8 cellular contexts compared by ENCODE assay signal in the genomic region with DNA sequence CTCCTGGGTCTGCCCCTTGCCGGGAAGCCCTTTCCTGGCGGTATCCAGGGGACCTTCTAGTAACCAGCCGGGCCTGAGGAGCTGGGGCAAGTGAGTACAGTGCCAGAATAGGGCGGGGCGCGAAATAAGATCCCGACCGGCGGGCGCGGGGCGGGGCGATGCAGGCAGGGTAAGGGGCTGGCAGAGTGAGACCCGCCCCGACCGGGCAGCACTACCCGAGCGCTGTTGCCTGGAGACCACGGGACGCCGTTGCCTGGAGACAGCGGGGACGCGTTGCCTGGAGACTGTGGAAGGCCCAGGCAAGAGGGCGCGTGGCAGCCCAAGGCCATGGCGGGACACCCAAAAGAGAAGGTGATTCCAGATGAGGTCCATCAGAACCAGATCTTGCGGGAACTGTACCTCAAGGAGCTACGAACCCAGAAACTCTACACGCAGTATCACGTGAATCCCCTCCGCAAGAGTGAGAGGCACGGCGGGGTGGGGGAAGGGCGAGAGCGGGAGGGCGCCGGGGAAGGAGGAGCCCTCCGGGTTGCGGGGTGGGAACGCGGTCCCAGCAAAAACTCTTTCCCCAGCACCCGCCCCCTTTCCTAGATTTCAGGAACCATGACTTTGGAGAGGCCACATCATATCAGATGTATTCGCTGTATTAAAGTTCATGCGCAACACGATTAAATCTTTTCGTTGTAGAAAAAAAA. TPM values are rescaled to one million over a fixed set of nuclear protein-coding genes. Genes with fewer than 3 reads are reported as not detected.
A peak's percentile ranks its signal among the peaks of the same experiment; 100 is the strongest.
DNase-seq lines count a peak whose midpoint lies in the region; ATAC-seq, FAIRE-seq and TF ChIP-seq lines count a peak whose summit lies in the region.

No MANE protein-coding gene starts in this region.

- peak; percentile 71 for DNase-seq in Caki2 (ENCODE audit: low read depth)
- DNase-seq in NCI-H1092 treated with DMSO at 0.1 percent for 48 hours (lab: John Stamatoyannopoulos, UW), result peak; percentile 87
- DNase-seq in T-helper 1 cell, result peak in 3 of 5 donors; percentile 6 to 30 (median 8)
- peak; percentile 67 for DNase-seq in choroid plexus epithelial cell (ENCODE audit: low read depth)
- peak; percentile 93 for DNase-seq in kidney
- DNase-seq in smooth muscle cell of the brain vasculature (ENCODE audit: low read depth, low spot score), result peak; percentile 6
- DNase-seq in OCI-LY7 (ENCODE audit: low spot score), result no peak

- intact Hi-C loops in kidney (cut with DNase I) (no loop called here), OCI-LY7 (cut with micrococcal nuclease; ENCODE audit: unreplicated experiment) (no loop called here)

- no peak for ATAC-seq in GM21447 (IDR thresholded peaks at IDR 0.05; ENCODE audit: unreplicated experiment)

- no peak for FAIRE-seq in kidney (lab: Jason Lieb, UNC)

- POLR2A ChIA-PET in OCI-LY7 (lab: Charles Lee), result interaction anchor here (0.6 kb wide), 1 partner anchor 11 kb away, joined by 3 read pairs; no protein-coding TSS in a partner anchor

- H3K4me1 ChIP-seq in kidney (ENCODE audit: control insufficient read depth in 1 of 2, insufficient read depth in 1 of 2, low read depth in 1 of 2, low read length in 2 of 2), result peaks cover 0 to 3% of the 10 kb centered on the region in 2 donors
- H3K4me1 ChIP-seq in OCI-LY7 (ENCODE audit: insufficient read depth, low read length, poor library complexity, severe bottlenecking), result no peaks in the 10 kb centered on the region

- no peaks in the 10 kb centered on the region for H3K36me3 ChIP-seq in kidney (ENCODE audit: control insufficient read depth in 1 of 2, insufficient read depth in 2 of 2, low read length in 2 of 2)
- no peaks in the 10 kb centered on the region for H3K36me3 ChIP-seq in OCI-LY7 (ENCODE audit: insufficient read depth, low read length)

- no peak overlapping the region for H3K4me2 ChIP-seq in OCI-LY7 (ENCODE audit: low read length)

- H3K9me2 ChIP-seq in OCI-LY7 (ENCODE audit: insufficient read depth, low read length), result no peaks in the 10 kb centered on the region

- H3K9me3 ChIP-seq in kidney (ENCODE audit: control insufficient read depth in 1 of 2, low read length in 2 of 2), result no peaks in the 10 kb centered on the region
- no peaks in the 10 kb centered on the region for H3K9me3 ChIP-seq in OCI-LY7 (ENCODE audit: low read length)

- H3K27ac ChIP-seq in kidney (ENCODE audit: low read depth in 2 of 2, low read length in 2 of 2) (no peak overlapping the region), OCI-LY7 (ENCODE audit: low read depth, low read length, poor library complexity, severe bottlenecking) (no peak overlapping the region)

- H3K9ac ChIP-seq in kidney (ENCODE audit: low read length in 2 of 2), result no peak overlapping the region

- H4K20me1 ChIP-seq in OCI-LY7 (ENCODE audit: insufficient read depth, low read length), result no peaks in the 10 kb centered on the region

- TF ChIP-seq CTCF in choroid plexus epithelial cell (conservative IDR thresholded peaks at IDR 0.05; ENCODE audit: low read depth, low read length), result no peak
- TF ChIP-seq CTCF in kidney (IDR thresholded peaks at IDR 0.05; ENCODE audit: borderline replicate concordance, extremely low read depth, insufficient read depth), result no peak
- no peak for TF ChIP-seq CTCF in OCI-LY7 (conservative IDR thresholded peaks at IDR 0.05; ENCODE audit: low read length)

- in situ Hi-C loops in Caki2 (cut with HindIII; ENCODE audit: low pct_unique_long_range_greater_than_20kb, low sequenced_read_pairs), result no loop called here

- H2AFZ ChIP-seq in OCI-LY7 (ENCODE audit: low read length), result no peak overlapping the region

- CTCF ChIA-PET in OCI-LY7 (lab: Charles Lee; ENCODE audit: unreplicated experiment), result no interaction called here

- no TSS peak for BruUV-seq in OCI-LY7 (replicated peaks; lab: Mats Ljungman, UMichigan)

- no peaks in the 10 kb centered on the region for H3K79me2 ChIP-seq in OCI-LY7 (ENCODE audit: insufficient read depth, low read depth, low read length)

- H3K4me3 ChIP-seq in choroid plexus epithelial cell (ENCODE audit: low read depth, low read length) (peak overlapping the region; percentile 64), kidney (ENCODE audit: low read length in 2 of 2) (peak overlapping the region; percentile 31 to 56), OCI-LY7 (ENCODE audit: low read depth, low read length, poor library complexity, severe bottlenecking) (no peak overlapping the region)

RNA-seq across cellular contexts. Expression of a gene that starts 24.3 kb away (rescaled TPM):
- 135 and 181 TPM in 2 replicates for total RNA-seq in Caki2 (2014; rRNA removed; shearing (Covaris generic); ENCODE audit: low replicate concordance)
- 52.5 TPM for total RNA-seq in kidney
- polyA plus RNA-seq in kidney (ENCODE audit: insufficient read depth, low read depth, low replicate concordance), result 98.8 TPM
- 65.4 and 105 TPM in 2 replicates for total RNA-seq in OCI-LY7 (2014; rRNA removed; shearing (Covaris generic))
- 48.4 and 63.0 TPM in 2 replicates for total RNA-seq in OCI-LY7 (2022)

RNA-seq across cellular contexts. Expression of a gene that starts 24.4 kb away (rescaled TPM):
- 0.06 and 2.1 TPM in 2 replicates for total RNA-seq in Caki2 (2014; rRNA removed; shearing (Covaris generic); ENCODE audit: low replicate concordance)
- total RNA-seq in kidney (2.3 TPM), OCI-LY7 (2022) (0.17 and 0.26 TPM in 2 replicates)
- 0.34 TPM for polyA plus RNA-seq in kidney (ENCODE audit: insufficient read depth, low read depth, low replicate concordance)
- total RNA-seq in OCI-LY7 (2014; rRNA removed; shearing (Covaris generic)), result 0.05 TPM in 1 of 2 replicates, not detected in the other
